ENCODE assay signal across 11 cellular contexts in genomic region chr18:76265375-76266225, GRCh38.
DNase-seq lines count a peak whose midpoint lies in the region; ATAC-seq, FAIRE-seq and TF ChIP-seq lines count a peak whose summit lies in the region.
"Had no signal": no experiment of that assay in that cellular context is flagged by ENCODE, and none has a peak within 500 bp of the region (broad histone marks: within the 10 kb centered on the region; RNA-seq: fewer than 3 reads in every experiment).

No MANE protein-coding gene starts in this region.

- H3K27ac ChIP-seq in colonic mucosa (peak overlapping the region; percentile 33), right lobe of liver (peak overlapping the region; percentile 40 to 54 (median 47)), spleen (peak overlapping the region; percentile 35 to 84 (median 79))

- 36% methylated on average over 10 of the region's 10 CpGs for WGBS in right lobe of liver (ENCODE audit: insufficient coverage, low coverage, low lambda C conversion rate, missing lambda C conversion rate)
- 16 to 34% (median 19%) methylated on average over 10 of the region's 10 CpGs for WGBS in spleen, 5 donors

- no peak overlapping the region for H3K4me3 ChIP-seq in colonic mucosa
- H3K4me3 ChIP-seq in right lobe of liver: no peak overlapping the region
- H3K4me3 ChIP-seq in spleen: peak overlapping the region in 2 of 8 donors; percentile 5 to 7

- no peak overlapping the region for H3K9ac ChIP-seq in colonic mucosa (ENCODE audit: low read depth in 2 of 2, low read length in 2 of 2)

- TF ChIP-seq CTCF in colonic mucosa (IDR thresholded peaks at IDR 0.05): no peak
- no peak for TF ChIP-seq CTCF in right lobe of liver (IDR thresholded peaks at IDR 0.05)
- no peak for TF ChIP-seq CTCF in spleen (IDR thresholded peaks at IDR 0.05 in 8 of 11, conservative IDR thresholded peaks at IDR 0.05 in 3 of 11)

- FAIRE-seq in H54 (lab: Jason Lieb, UNC): no peak
- FAIRE-seq in frontal cortex (lab: Jason Lieb, UNC): no peak

- intact Hi-C loops in colonic mucosa (cut with DNase I) (no loop called here), right lobe of liver (cut with DNase I) (no loop called here), spleen (cut with DNase I; ENCODE audit: low total_unique reads) (no loop called here)

- H3K27me3 ChIP-seq in colonic mucosa: no peaks in the 10 kb centered on the region
- no peaks in the 10 kb centered on the region for H3K27me3 ChIP-seq in right lobe of liver
- peaks cover 0 to 7% (median 0%) of the 10 kb centered on the region in 7 donors for H3K27me3 ChIP-seq in spleen (replicated peaks in 1 of 7)

- no peaks in the 10 kb centered on the region for H3K36me3 ChIP-seq in colonic mucosa
- H3K36me3 ChIP-seq in right lobe of liver: no peaks in the 10 kb centered on the region
- H3K36me3 ChIP-seq in spleen: no peaks in the 10 kb centered on the region

- ATAC-seq in right lobe of liver (peak; percentile 64 to 79 (median 72)), GM21786 (IDR thresholded peaks at IDR 0.05; ENCODE audit: unreplicated experiment) (no peak)

- DNase-seq in ELR (ENCODE audit: low read depth) (peak; percentile 25), colonic mucosa (no peak), right lobe of liver (peak in 1 of 3 donors; percentile 34), spleen (no peak), H54 (ENCODE audit: insufficient read length, low spot score) (no peak), frontal cortex (ENCODE audit: low spot score in 2 of 2) (no peak), NCI-H1417 (lab: John Stamatoyannopoulos, UW) (no peak)
- DNase-seq: DMS79; effector CD4-positive, alpha-beta T cell; NCI-H524 treated with DMSO at 0.1 percent for 48 hours had no signal

- no peak for TF ChIP-seq POLR2A in right lobe of liver (IDR thresholded peaks at IDR 0.05)
- no peak for TF ChIP-seq POLR2A in spleen (IDR thresholded peaks at IDR 0.05)
- no peak for TF ChIP-seq POLR2A in H54 (IDR thresholded peaks at IDR 0.05; ENCODE audit: low read depth, low read length)

- H3K4me1 ChIP-seq in colonic mucosa (no peaks in the 10 kb centered on the region), right lobe of liver (no peaks in the 10 kb centered on the region), spleen (peaks cover 0 to 22% (median 6%) of the 10 kb centered on the region in 6 donors)

- H3K9me3 ChIP-seq in colonic mucosa (no peaks in the 10 kb centered on the region), right lobe of liver (no peaks in the 10 kb centered on the region), spleen (no peaks in the 10 kb centered on the region)
